1 cellular context compared by ENCODE assay signal in the genomic region with DNA sequence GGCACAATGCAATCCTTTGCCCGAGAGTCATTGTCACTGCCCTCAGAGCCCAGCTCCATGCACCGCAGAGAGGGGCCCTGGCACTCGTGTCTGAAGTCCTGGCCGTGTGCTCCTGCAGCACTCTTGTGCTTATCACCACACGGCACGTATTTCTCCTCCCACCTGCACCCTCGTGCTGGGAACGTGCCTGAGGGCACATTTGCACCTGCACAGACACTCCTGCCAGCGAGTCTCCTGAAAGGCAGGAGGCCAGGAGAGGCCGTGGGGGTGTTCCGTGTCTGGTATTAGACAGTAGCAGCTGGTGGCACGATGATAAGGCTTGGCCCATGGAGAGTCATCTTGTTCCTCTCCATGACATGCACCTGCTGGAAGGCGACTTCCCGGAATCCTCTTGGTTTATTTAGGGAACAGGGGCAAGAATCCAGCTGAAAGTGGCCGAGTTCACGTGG.
TF ChIP-seq lines count a peak whose summit lies in the region.

No MANE protein-coding gene starts in this region.

TF ChIP-seq in HepG2, 621 proteins besides CTCF, POLR2A, EP300 and RAD21 (continued from another document and continues in another):
- TF ChIP-seq, protein P1, sequence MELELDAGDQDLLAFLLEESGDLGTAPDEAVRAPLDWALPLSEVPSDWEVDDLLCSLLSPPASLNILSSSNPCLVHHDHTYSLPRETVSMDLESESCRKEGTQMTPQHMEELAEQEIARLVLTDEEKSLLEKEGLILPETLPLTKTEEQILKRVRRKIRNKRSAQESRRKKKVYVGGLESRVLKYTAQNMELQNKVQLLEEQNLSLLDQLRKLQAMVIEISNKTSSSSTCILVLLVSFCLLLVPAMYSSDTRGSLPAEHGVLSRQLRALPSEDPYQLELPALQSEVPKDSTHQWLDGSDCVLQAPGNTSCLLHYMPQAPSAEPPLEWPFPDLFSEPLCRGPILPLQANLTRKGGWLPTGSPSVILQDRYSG (CRISPR knock-in tag; IDR thresholded peaks at IDR 0.05) = no peak
- TF ChIP-seq, protein P2, sequence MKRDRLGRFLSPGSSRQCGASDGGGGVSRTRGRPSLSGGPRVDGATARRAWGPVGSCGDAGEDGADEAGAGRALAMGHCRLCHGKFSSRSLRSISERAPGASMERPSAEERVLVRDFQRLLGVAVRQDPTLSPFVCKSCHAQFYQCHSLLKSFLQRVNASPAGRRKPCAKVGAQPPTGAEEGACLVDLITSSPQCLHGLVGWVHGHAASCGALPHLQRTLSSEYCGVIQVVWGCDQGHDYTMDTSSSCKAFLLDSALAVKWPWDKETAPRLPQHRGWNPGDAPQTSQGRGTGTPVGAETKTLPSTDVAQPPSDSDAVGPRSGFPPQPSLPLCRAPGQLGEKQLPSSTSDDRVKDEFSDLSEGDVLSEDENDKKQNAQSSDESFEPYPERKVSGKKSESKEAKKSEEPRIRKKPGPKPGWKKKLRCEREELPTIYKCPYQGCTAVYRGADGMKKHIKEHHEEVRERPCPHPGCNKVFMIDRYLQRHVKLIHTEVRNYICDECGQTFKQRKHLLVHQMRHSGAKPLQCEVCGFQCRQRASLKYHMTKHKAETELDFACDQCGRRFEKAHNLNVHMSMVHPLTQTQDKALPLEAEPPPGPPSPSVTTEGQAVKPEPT (CRISPR knock-in tag; IDR thresholded peaks at IDR 0.05; ENCODE audit: low read depth) = peak; percentile 56; the same call in 1 of the 2 replicates
- TF ChIP-seq ZNF138 (CRISPR knock-in tag; IDR thresholded peaks at IDR 0.05; ENCODE audit: low read depth) = no peak; the same call in 1 of the 2 replicates
- no peak for TF ChIP-seq MEF2D (CRISPR knock-in tag; IDR thresholded peaks at IDR 0.05)
- peak; percentile 84 for TF ChIP-seq ZMAT3 (CRISPR knock-in tag; conservative IDR thresholded peaks at IDR 0.05)
- TF ChIP-seq ESRRA (CRISPR knock-in tag; IDR thresholded peaks at IDR 0.05; ENCODE audit: low read depth) = no peak
- TF ChIP-seq MBNL3 (CRISPR knock-in tag; conservative IDR thresholded peaks at IDR 0.05) = no peak
- TF ChIP-seq DR1 (CRISPR knock-in tag; IDR thresholded peaks at IDR 0.05) = no peak
- no peak for TF ChIP-seq FOXM1 (CRISPR knock-in tag; IDR thresholded peaks at IDR 0.05)
- TF ChIP-seq SOX13 (IDR thresholded peaks at IDR 0.05) = no peak
- no peak for TF ChIP-seq SOX13 (CRISPR knock-in tag; conservative IDR thresholded peaks at IDR 0.05 in 1 of 2, IDR thresholded peaks at IDR 0.05 in 1 of 2)
- TF ChIP-seq ZNF263 (CRISPR knock-in tag; IDR thresholded peaks at IDR 0.05) = no peak
- TF ChIP-seq, protein P3, sequence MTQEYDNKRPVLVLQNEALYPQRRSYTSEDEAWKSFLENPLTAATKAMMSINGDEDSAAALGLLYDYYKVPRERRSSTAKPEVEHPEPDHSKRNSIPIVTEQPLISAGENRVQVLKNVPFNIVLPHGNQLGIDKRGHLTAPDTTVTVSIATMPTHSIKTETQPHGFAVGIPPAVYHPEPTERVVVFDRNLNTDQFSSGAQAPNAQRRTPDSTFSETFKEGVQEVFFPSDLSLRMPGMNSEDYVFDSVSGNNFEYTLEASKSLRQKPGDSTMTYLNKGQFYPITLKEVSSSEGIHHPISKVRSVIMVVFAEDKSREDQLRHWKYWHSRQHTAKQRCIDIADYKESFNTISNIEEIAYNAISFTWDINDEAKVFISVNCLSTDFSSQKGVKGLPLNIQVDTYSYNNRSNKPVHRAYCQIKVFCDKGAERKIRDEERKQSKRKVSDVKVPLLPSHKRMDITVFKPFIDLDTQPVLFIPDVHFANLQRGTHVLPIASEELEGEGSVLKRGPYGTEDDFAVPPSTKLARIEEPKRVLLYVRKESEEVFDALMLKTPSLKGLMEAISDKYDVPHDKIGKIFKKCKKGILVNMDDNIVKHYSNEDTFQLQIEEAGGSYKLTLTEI (CRISPR knock-in tag; conservative IDR thresholded peaks at IDR 0.05) = no peak
- peak; percentile 34; the same call in 1 of the 2 replicates for TF ChIP-seq JUND (CRISPR knock-in tag; IDR thresholded peaks at IDR 0.05)
- TF ChIP-seq TBL1XR1 (IDR thresholded peaks at IDR 0.05; ENCODE audit: borderline replicate concordance, low read length, partially characterized antibody) = no peak
- 0 out of 2 replicates have a peak, but pooled peaks have one; percentile 19 for TF ChIP-seq BCL6 (CRISPR knock-in tag; IDR thresholded peaks at IDR 0.05)
- peak; percentile 39; the same call in 1 of the 2 replicates for TF ChIP-seq RARA (CRISPR knock-in tag; IDR thresholded peaks at IDR 0.05)
- peak; percentile 37; the same call in 1 of the 2 replicates for TF ChIP-seq ZNF605 (CRISPR knock-in tag; IDR thresholded peaks at IDR 0.05)
- TF ChIP-seq, protein P4, sequence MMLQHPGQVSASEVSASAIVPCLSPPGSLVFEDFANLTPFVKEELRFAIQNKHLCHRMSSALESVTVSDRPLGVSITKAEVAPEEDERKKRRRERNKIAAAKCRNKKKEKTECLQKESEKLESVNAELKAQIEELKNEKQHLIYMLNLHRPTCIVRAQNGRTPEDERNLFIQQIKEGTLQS (CRISPR knock-in tag; IDR thresholded peaks at IDR 0.05) = no peak
- no peak for TF ChIP-seq RBAK (CRISPR knock-in tag; IDR thresholded peaks at IDR 0.05)
- no peak for TF ChIP-seq SIN3A (IDR thresholded peaks at IDR 0.05; ENCODE audit: borderline replicate concordance, low read depth, low read length)
- no peak for TF ChIP-seq HMG20B (CRISPR knock-in tag; conservative IDR thresholded peaks at IDR 0.05)
- TF ChIP-seq ZNF709 (CRISPR knock-in tag; IDR thresholded peaks at IDR 0.05) = 0 out of 2 replicates have a peak, but pooled peaks have one; percentile 72
- TF ChIP-seq ZSCAN22 (CRISPR knock-in tag; IDR thresholded peaks at IDR 0.05) = no peak; the same call in 1 of the 2 replicates
- TF ChIP-seq ZNF629 (CRISPR knock-in tag; conservative IDR thresholded peaks at IDR 0.05) = no peak
- no peak for TF ChIP-seq THYN1 (CRISPR knock-in tag; IDR thresholded peaks at IDR 0.05; ENCODE audit: borderline replicate concordance, low read depth)
- no peak for TF ChIP-seq EHMT2 (IDR thresholded peaks at IDR 0.05; ENCODE audit: borderline replicate concordance, low read depth, low read length)
- no peak for TF ChIP-seq FOSL1 (CRISPR knock-in tag; IDR thresholded peaks at IDR 0.05; ENCODE audit: borderline replicate concordance)
- no peak for TF ChIP-seq SIN3B (IDR thresholded peaks at IDR 0.05; ENCODE audit: low read length)
- TF ChIP-seq ZSCAN25 (CRISPR knock-in tag; IDR thresholded peaks at IDR 0.05) = peak; percentile 57; the same call in 1 of the 2 replicates
- TF ChIP-seq, protein P5, sequence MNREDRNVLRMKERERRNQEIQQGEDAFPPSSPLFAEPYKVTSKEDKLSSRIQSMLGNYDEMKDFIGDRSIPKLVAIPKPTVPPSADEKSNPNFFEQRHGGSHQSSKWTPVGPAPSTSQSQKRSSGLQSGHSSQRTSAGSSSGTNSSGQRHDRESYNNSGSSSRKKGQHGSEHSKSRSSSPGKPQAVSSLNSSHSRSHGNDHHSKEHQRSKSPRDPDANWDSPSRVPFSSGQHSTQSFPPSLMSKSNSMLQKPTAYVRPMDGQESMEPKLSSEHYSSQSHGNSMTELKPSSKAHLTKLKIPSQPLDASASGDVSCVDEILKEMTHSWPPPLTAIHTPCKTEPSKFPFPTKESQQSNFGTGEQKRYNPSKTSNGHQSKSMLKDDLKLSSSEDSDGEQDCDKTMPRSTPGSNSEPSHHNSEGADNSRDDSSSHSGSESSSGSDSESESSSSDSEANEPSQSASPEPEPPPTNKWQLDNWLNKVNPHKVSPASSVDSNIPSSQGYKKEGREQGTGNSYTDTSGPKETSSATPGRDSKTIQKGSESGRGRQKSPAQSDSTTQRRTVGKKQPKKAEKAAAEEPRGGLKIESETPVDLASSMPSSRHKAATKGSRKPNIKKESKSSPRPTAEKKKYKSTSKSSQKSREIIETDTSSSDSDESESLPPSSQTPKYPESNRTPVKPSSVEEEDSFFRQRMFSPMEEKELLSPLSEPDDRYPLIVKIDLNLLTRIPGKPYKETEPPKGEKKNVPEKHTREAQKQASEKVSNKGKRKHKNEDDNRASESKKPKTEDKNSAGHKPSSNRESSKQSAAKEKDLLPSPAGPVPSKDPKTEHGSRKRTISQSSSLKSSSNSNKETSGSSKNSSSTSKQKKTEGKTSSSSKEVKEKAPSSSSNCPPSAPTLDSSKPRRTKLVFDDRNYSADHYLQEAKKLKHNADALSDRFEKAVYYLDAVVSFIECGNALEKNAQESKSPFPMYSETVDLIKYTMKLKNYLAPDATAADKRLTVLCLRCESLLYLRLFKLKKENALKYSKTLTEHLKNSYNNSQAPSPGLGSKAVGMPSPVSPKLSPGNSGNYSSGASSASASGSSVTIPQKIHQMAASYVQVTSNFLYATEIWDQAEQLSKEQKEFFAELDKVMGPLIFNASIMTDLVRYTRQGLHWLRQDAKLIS (CRISPR knock-in tag; IDR thresholded peaks at IDR 0.05) = no peak
- TF ChIP-seq ZBTB20 (CRISPR knock-in tag; IDR thresholded peaks at IDR 0.05; ENCODE audit: borderline replicate concordance, low read depth) = 0 out of 2 replicates have a peak, but pooled peaks have one; percentile 25
- TF ChIP-seq ZNF235 (CRISPR knock-in tag; IDR thresholded peaks at IDR 0.05; ENCODE audit: borderline replicate concordance) = peak; percentile 81; the same call in 1 of the 2 replicates
- TF ChIP-seq ZNF549 (CRISPR knock-in tag; IDR thresholded peaks at IDR 0.05) = no peak
- no peak for TF ChIP-seq TCF12 (IDR thresholded peaks at IDR 0.05)
- no peak; the same call in 1 of the 2 replicates for TF ChIP-seq TCF12 (CRISPR knock-in tag; IDR thresholded peaks at IDR 0.05)
- no peak for TF ChIP-seq SMAD1 (CRISPR knock-in tag; IDR thresholded peaks at IDR 0.05; ENCODE audit: borderline replicate concordance, low read depth)
- no peak for TF ChIP-seq NFIC (IDR thresholded peaks at IDR 0.05; ENCODE audit: low read length)
- no peak for TF ChIP-seq ZNF207 (IDR thresholded peaks at IDR 0.05; ENCODE audit: borderline replicate concordance)
- TF ChIP-seq ZFP62 (CRISPR knock-in tag; IDR thresholded peaks at IDR 0.05) = no peak
- TF ChIP-seq, protein P6, sequence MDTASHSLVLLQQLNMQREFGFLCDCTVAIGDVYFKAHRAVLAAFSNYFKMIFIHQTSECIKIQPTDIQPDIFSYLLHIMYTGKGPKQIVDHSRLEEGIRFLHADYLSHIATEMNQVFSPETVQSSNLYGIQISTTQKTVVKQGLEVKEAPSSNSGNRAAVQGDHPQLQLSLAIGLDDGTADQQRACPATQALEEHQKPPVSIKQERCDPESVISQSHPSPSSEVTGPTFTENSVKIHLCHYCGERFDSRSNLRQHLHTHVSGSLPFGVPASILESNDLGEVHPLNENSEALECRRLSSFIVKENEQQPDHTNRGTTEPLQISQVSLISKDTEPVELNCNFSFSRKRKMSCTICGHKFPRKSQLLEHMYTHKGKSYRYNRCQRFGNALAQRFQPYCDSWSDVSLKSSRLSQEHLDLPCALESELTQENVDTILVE (CRISPR knock-in tag; IDR thresholded peaks at IDR 0.05) = no peak
- no peak for TF ChIP-seq ZNF577 (CRISPR knock-in tag; IDR thresholded peaks at IDR 0.05; ENCODE audit: borderline replicate concordance, low read depth)
- TF ChIP-seq TOE1 (CRISPR knock-in tag; IDR thresholded peaks at IDR 0.05) = no peak
- TF ChIP-seq, protein P7, sequence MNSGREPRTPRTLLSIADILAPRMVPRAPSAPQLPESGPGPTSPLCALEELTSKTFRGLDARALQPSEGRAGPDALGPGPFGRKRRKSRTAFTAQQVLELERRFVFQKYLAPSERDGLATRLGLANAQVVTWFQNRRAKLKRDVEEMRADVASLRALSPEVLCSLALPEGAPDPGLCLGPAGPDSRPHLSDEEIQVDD (CRISPR knock-in tag; IDR thresholded peaks at IDR 0.05; ENCODE audit: borderline replicate concordance) = peak; percentile 95; the same call in 1 of the 2 replicates
- no peak for TF ChIP-seq NFATC3 (CRISPR knock-in tag; IDR thresholded peaks at IDR 0.05)
- TF ChIP-seq, protein P8, sequence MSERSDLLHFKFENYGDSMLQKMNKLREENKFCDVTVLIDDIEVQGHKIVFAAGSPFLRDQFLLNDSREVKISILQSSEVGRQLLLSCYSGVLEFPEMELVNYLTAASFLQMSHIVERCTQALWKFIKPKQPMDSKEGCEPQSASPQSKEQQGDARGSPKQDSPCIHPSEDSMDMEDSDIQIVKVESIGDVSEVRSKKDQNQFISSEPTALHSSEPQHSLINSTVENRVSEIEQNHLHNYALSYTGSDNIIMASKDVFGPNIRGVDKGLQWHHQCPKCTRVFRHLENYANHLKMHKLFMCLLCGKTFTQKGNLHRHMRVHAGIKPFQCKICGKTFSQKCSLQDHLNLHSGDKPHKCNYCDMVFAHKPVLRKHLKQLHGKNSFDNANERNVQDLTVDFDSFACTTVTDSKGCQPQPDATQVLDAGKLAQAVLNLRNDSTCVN (CRISPR knock-in tag; IDR thresholded peaks at IDR 0.05; ENCODE audit: borderline replicate concordance) = 0 out of 2 replicates have a peak, but pooled peaks have one; percentile 16
- TF ChIP-seq MAZ (IDR thresholded peaks at IDR 0.05; ENCODE audit: borderline replicate concordance, low read depth, low read length) = no peak
- TF ChIP-seq MAZ (CRISPR knock-in tag; IDR thresholded peaks at IDR 0.05; ENCODE audit: low read depth) = no peak
- TF ChIP-seq, protein P9, sequence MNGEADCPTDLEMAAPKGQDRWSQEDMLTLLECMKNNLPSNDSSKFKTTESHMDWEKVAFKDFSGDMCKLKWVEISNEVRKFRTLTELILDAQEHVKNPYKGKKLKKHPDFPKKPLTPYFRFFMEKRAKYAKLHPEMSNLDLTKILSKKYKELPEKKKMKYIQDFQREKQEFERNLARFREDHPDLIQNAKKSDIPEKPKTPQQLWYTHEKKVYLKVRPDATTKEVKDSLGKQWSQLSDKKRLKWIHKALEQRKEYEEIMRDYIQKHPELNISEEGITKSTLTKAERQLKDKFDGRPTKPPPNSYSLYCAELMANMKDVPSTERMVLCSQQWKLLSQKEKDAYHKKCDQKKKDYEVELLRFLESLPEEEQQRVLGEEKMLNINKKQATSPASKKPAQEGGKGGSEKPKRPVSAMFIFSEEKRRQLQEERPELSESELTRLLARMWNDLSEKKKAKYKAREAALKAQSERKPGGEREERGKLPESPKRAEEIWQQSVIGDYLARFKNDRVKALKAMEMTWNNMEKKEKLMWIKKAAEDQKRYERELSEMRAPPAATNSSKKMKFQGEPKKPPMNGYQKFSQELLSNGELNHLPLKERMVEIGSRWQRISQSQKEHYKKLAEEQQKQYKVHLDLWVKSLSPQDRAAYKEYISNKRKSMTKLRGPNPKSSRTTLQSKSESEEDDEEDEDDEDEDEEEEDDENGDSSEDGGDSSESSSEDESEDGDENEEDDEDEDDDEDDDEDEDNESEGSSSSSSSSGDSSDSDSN (CRISPR knock-in tag; IDR thresholded peaks at IDR 0.05) = no peak
- TF ChIP-seq, protein P10, sequence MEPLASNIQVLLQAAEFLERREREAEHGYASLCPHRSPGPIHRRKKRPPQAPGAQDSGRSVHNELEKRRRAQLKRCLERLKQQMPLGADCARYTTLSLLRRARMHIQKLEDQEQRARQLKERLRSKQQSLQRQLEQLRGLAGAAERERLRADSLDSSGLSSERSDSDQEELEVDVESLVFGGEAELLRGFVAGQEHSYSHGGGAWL (CRISPR knock-in tag; IDR thresholded peaks at IDR 0.05) = peak; percentile 85
